Comparison of ENCODE assay signal across 14 cellular contexts in genomic region chr20:38156888-38157634, GRCh38. TPM values are rescaled to one million over a fixed set of nuclear protein-coding genes. Genes with fewer than 3 reads are reported as not detected.
DNase-seq lines count a peak whose midpoint lies in the region; ATAC-seq and TF ChIP-seq lines count a peak whose summit lies in the region.
"Had no signal": no experiment of that assay in that cellular context is flagged by ENCODE, and none has a peak within 500 bp of the region (broad histone marks: within the 10 kb centered on the region; RNA-seq: fewer than 3 reads in every experiment).

No MANE protein-coding gene starts in this region.

- no peak overlapping the region for H3K4me3 ChIP-seq in IMR-90 (ENCODE audit: insufficient read depth, low read depth, low read length)
- H3K4me3 ChIP-seq in dorsolateral prefrontal cortex = no peak overlapping the region
- H3K4me3 ChIP-seq in liver (ENCODE audit: low read depth in 1 of 3, low read length in 3 of 3) = no peak overlapping the region
- H3K4me3 ChIP-seq in transverse colon = no peak overlapping the region

- intact Hi-C loops in IMR-90 (cut with micrococcal nuclease) (no loop called here), dorsolateral prefrontal cortex (cut with DNase I) (no loop called here), transverse colon (cut with DNase I; ENCODE audit: low total_unique reads) (no loop called here)

- H3K56ac ChIP-seq in IMR-90 (ENCODE audit: extremely low read depth, insufficient read depth, low read length) = no peak overlapping the region

- no TSS peak for BruUV-seq in IMR-90 (replicated peaks; lab: Mats Ljungman, UMichigan)

- 20% methylated on average over 2 of the region's 11 CpGs; no CpG with 5 or more reads in 1 of the 2 experiments for WGBS in IMR-90 (ENCODE audit: extremely low coverage in 2 of 2, insufficient read length in 1 of 2), 2 experiments
- WGBS in liver = 73% methylated on average over 11 of the region's 11 CpGs
- WGBS in transverse colon (ENCODE audit: low coverage in 1 of 2), 2 donors = 60 to 62% methylated on average over 1 to 11 of the region's 11 CpGs

- peak overlapping the region; percentile 45; the same call in 1 of the 3 replicates for H2BK15ac ChIP-seq in IMR-90 (ENCODE audit: low read depth, low read length)

- H3K27ac ChIP-seq in IMR-90 (ENCODE audit: insufficient read depth, low read length) = peak overlapping the region; percentile 47
- H3K27ac ChIP-seq in dorsolateral prefrontal cortex = peak overlapping the region in 37 of 59 donors; percentile 0 to 78 (median 56)
- peak overlapping the region; percentile 51 to 58 for H3K27ac ChIP-seq in liver (ENCODE audit: low read depth in 1 of 2, low read length in 2 of 2)
- H3K27ac ChIP-seq in transverse colon = peak overlapping the region; percentile 47 to 63 (median 58)

- CTCF ChIA-PET in IMR-90 (lab: Yijun Ruan, JAX) = interaction anchor here (1.1 to 2.1 kb wide), 3 partner anchors 18 to 66 kb away, joined by 3 to 6 read pairs (median 3); no protein-coding TSS in a partner anchor

- in situ Hi-C loops in IMR-90 (cut with MboI; ENCODE audit: low sequenced_read_pairs) (no loop called here), transverse colon (cut with MboI; ENCODE audit: low pct_ligation_motif_present in 1 of 4, low pct_unique_long_range_greater_than_20kb in 1 of 4, low sequenced_read_pairs in 3 of 4) (loop anchor here in 1 of 4 donors (25.0 kb wide), 1 partner anchor 95 kb away; no protein-coding TSS in a partner anchor)

- H3K4me1 ChIP-seq in IMR-90 (ENCODE audit: control insufficient read depth, insufficient read depth, low read length) = peaks cover 21% of the 10 kb centered on the region
- peaks cover 5 to 84% (median 67%) of the 10 kb centered on the region in 4 donors for H3K4me1 ChIP-seq in liver (ENCODE audit: control insufficient read depth in 4 of 4, insufficient read depth in 4 of 4, low read length in 3 of 4)
- H3K4me1 ChIP-seq in transverse colon = peaks cover 11 to 25% (median 13%) of the 10 kb centered on the region in 4 donors

- H3K79me1 ChIP-seq in IMR-90 (ENCODE audit: low read depth in 1 of 2, low read length in 2 of 2) = peaks cover 7 to 73% of the 10 kb centered on the region in 2 experiments; a peak in 3 of 4 replicates

- H4K20me1 ChIP-seq in IMR-90 (ENCODE audit: insufficient read depth, low read length) = no peaks in the 10 kb centered on the region; the same call in 1 of the 2 replicates

- H2BK20ac ChIP-seq in IMR-90 (ENCODE audit: low read depth, low read length) = peak overlapping the region; percentile 36; the same call in 1 of the 2 replicates

- H3K4me2 ChIP-seq in IMR-90 (ENCODE audit: low read depth, low read length) = no peak overlapping the region

- POLR2A ChIA-PET in IMR-90 (lab: Charles Lee; ENCODE audit: unreplicated experiment) = no interaction called here

- TF ChIP-seq RAD21 in IMR-90 (IDR thresholded peaks at IDR 0.05; ENCODE audit: low read length) = no peak
- TF ChIP-seq RAD21 in liver (IDR thresholded peaks at IDR 0.05) = no peak

- dilution Hi-C loops in IMR-90 (cut with HindIII; ENCODE audit: low sequenced_read_pairs, unreplicated experiment) = no loop called here

- peak overlapping the region; percentile 30 for H3K14ac ChIP-seq in IMR-90 (replicated peaks; ENCODE audit: low read depth, low read length)

- H2AFZ ChIP-seq in IMR-90 (replicated peaks; ENCODE audit: low read length, poor library complexity) = peak overlapping the region; percentile 60

- H3K9me1 ChIP-seq in IMR-90 (ENCODE audit: insufficient read depth, low read length) = peaks cover 9% of the 10 kb centered on the region

- no peak for TF ChIP-seq EP300 in transverse colon (IDR thresholded peaks at IDR 0.05; ENCODE audit: low read depth)

- H2BK5ac ChIP-seq in IMR-90 (ENCODE audit: low read depth, low read length, poor library complexity, severe bottlenecking) = peak overlapping the region; percentile 32

- peak overlapping the region; percentile 78 for H2AK5ac ChIP-seq in IMR-90 (ENCODE audit: low read depth, low read length)

- DNase-seq in IMR-90 = peak; percentile 34
- peak in 3 of 10 donors; percentile 22 to 60 (median 24) for DNase-seq in dorsolateral prefrontal cortex
- no peak for DNase-seq in transverse colon
- DNase-seq in NOMO-1 treated with DMSO at 0.1 percent for 48 hours (lab: John Stamatoyannopoulos, UW; ENCODE audit: unreplicated experiment) = no peak
- no peak for DNase-seq in NCI-H128 (lab: John Stamatoyannopoulos, UW; ENCODE audit: unreplicated experiment)
- no peak for DNase-seq in superior temporal gyrus (ENCODE audit: extremely low spot score)
- DNase-seq in RPMI8226 = no peak
- DNase-seq: CD4-positive, alpha-beta memory T cell; erythroblast; immature natural killer cell; NCI-H1105; NCI-H524 treated with DMSO at 0.1 percent for 48 hours; nephron progenitor cell had no signal

- peak overlapping the region; percentile 50 for H2BK120ac ChIP-seq in IMR-90 (ENCODE audit: low read depth, low read length)

- H3K36me3 ChIP-seq in IMR-90 (ENCODE audit: control insufficient read depth, insufficient read depth, low read length) (peaks cover 63% of the 10 kb centered on the region), liver (ENCODE audit: control insufficient read depth in 4 of 4, insufficient read depth in 3 of 4, low read depth in 1 of 4, low read length in 3 of 4) (peaks cover 11 to 64% (median 40%) of the 10 kb centered on the region in 4 donors), transverse colon (no peaks in the 10 kb centered on the region)

- peak overlapping the region; percentile 54 to 63; a peak in 2 of 4 replicates for H4K8ac ChIP-seq in IMR-90 (ENCODE audit: low read depth in 2 of 2, low read length in 2 of 2)

- H4K91ac ChIP-seq in IMR-90 (ENCODE audit: insufficient read depth, low read depth, low read length) = peak overlapping the region; percentile 52

- TF ChIP-seq POLR2A in IMR-90 (IDR thresholded peaks at IDR 0.05; ENCODE audit: low read depth, low read length) (no peak), transverse colon (IDR thresholded peaks at IDR 0.05) (no peak)

- H3K9me3 ChIP-seq in IMR-90 (ENCODE audit: control insufficient read depth, insufficient read depth, low read length) (no peaks in the 10 kb centered on the region), liver (ENCODE audit: control insufficient read depth in 4 of 4, low read length in 3 of 4) (no peaks in the 10 kb centered on the region), transverse colon (no peaks in the 10 kb centered on the region)

- ATAC-seq in IMR-90 (ENCODE audit: low read depth) = peak; percentile 33; the same call in 1 of the 2 replicates

- no peaks in the 10 kb centered on the region for H3K27me3 ChIP-seq in IMR-90 (ENCODE audit: control insufficient read depth, insufficient read depth, low read length)
- no peaks in the 10 kb centered on the region for H3K27me3 ChIP-seq in dorsolateral prefrontal cortex
- no peaks in the 10 kb centered on the region for H3K27me3 ChIP-seq in liver (ENCODE audit: control insufficient read depth in 4 of 4, insufficient read depth in 4 of 4, low read length in 3 of 4)
- H3K27me3 ChIP-seq in transverse colon = no peaks in the 10 kb centered on the region

- H3K4ac ChIP-seq in IMR-90 (ENCODE audit: low read depth, low read length) = peak overlapping the region; percentile 82

- H3K9ac ChIP-seq in IMR-90 (ENCODE audit: low read depth, low read length) (peak overlapping the region; percentile 37), liver (ENCODE audit: low read depth in 1 of 2, low read length in 2 of 2) (no peak overlapping the region)

- peak overlapping the region; percentile 21; the same call in 1 of the 2 replicates for H3K23ac ChIP-seq in IMR-90 (ENCODE audit: low read depth, low read length)

- TF ChIP-seq CTCF in IMR-90 (conservative IDR thresholded peaks at IDR 0.05; ENCODE audit: low read depth, low read length) (no peak), dorsolateral prefrontal cortex (IDR thresholded peaks at IDR 0.05 in 54 of 56, conservative IDR thresholded peaks at IDR 0.05 in 2 of 56; ENCODE audit: low read depth in 1 of 56, partially characterized antibody in 56 of 56) (no peak), liver (IDR thresholded peaks at IDR 0.05; ENCODE audit: low read depth, low read length, missing input control) (no peak), transverse colon (IDR thresholded peaks at IDR 0.05) (no peak)

- no peak overlapping the region for H2AK9ac ChIP-seq in IMR-90 (replicated peaks; ENCODE audit: low read depth, low read length, poor library complexity)

- peak overlapping the region; percentile 30; the same call in 1 of the 2 replicates for H4K5ac ChIP-seq in IMR-90 (ENCODE audit: low read depth, low read length)

- peak overlapping the region; percentile 60 for H3K18ac ChIP-seq in IMR-90 (ENCODE audit: low read depth, low read length)

TF ChIP-seq in IMR-90, 13 proteins besides CTCF, POLR2A, EP300 and RAD21 (continues in another document):
- no peak for TF ChIP-seq NFE2L2 (IDR thresholded peaks at IDR 0.05; ENCODE audit: low read depth, low read length)
- TF ChIP-seq RCOR1 (IDR thresholded peaks at IDR 0.05; ENCODE audit: insufficient replicate concordance, low read length) = no peak
- no peak for TF ChIP-seq FOS (IDR thresholded peaks at IDR 0.05; ENCODE audit: low read depth, low read length)

TF ChIP-seq in liver, 16 proteins besides CTCF, POLR2A, EP300 and RAD21 (continues in another document):
- TF ChIP-seq, protein P1, sequence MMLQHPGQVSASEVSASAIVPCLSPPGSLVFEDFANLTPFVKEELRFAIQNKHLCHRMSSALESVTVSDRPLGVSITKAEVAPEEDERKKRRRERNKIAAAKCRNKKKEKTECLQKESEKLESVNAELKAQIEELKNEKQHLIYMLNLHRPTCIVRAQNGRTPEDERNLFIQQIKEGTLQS (IDR thresholded peaks at IDR 0.05) = no peak
- TF ChIP-seq EGR1 (IDR thresholded peaks at IDR 0.05; ENCODE audit: low read depth in 2 of 2) (no peak), HNF4G (IDR thresholded peaks at IDR 0.05) (no peak)

RNA-seq across cellular contexts. Expression of gene TGM2, which starts 8.0 kb away (rescaled TPM):
- total RNA-seq in IMR-90 (2012; rRNA removed) = 237 and 268 TPM in 2 replicates
- polyA plus RNA-seq in IMR-90 (2012; rRNA removed) = 239 and 292 TPM in 2 replicates
- 370 and 502 TPM in 2 replicates for polyA plus RNA-seq in IMR-90 (2012; cell fraction: cytosol; rRNA removed)
- 218 and 328 TPM in 2 replicates for polyA plus RNA-seq in IMR-90 (2012; cell fraction: nucleus; rRNA removed; ENCODE audit: low replicate concordance)
- total RNA-seq in dorsolateral prefrontal cortex = 100 to 1,000 TPM in 7 of 120 experiments, 10 to 100 TPM in 113; 17.7 to 220 (median 53.6) TPM
- 100 to 1,000 TPM; 120 to 260 TPM for total RNA-seq in liver
- 100 to 1,000 TPM; 106 to 375 TPM for polyA plus RNA-seq in liver
- total RNA-seq in transverse colon = 10 to 100 TPM; 14.2 to 52.0 (median 21.7) TPM
- polyA plus RNA-seq: immature natural killer cell had no signal
